In the genomic region with DNA sequence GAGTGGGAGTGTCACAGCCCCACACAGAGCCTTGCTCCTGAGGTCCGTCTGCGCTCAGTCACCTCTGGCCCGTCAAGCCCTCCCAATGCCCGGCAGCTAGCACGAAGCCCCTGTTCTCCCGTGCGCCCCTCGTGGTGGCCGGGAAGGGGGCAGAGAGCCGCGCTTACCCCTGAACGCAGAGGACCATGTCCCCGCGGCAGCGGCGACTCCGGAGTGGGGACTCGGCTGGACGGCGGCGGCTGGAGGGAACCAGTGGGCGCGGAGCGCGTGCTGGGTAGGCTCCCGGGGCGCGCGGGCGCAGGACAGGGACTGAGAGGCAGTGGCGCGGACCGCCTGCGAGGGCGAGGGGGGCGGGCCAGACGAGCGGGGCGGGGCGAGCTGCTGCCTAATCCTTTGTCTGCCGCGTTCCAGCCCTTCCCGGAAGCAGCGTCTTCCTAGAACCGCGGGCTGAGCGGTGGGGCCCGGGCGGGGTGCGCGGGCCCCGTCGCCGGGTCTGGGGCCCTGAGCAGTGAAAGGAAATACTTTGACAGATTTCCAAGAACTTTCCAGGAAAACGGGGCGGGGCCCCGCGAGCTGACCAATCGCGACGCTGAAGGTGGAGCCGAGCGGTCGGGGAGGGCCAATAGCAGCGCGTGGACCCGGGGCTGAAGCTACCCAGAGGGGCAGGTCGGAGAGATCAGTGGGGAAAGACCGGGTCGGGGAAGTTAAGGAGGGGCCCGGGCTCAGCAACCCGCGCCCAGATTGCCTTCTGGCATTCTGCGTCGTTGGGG, we compare ENCODE assay signal across 8 cellular contexts. TPM values are rescaled to one million over a fixed set of nuclear protein-coding genes. Genes with fewer than 3 reads are reported as not detected.
DNase-seq lines count a peak whose midpoint lies in the region; ATAC-seq and TF ChIP-seq lines count a peak whose summit lies in the region.

Gene CISH, minus strand, starts transcription at position 311 of the 770 bp plus-strand sequence. Its CDS starts 124 bp downstream, at position 187.

- H3K27ac Mint-ChIP-seq in CD14-positive monocyte: peak within 1 kb of the TSS; percentile 83 to 96 (median 92)

- H3K27ac ChIP-seq in right lobe of liver: peak within 1 kb of the TSS; percentile 72 to 97 (median 83)

- H3K4me1 ChIP-seq in right lobe of liver: peaks cover 0 to 48% (median 20%) of the 10 kb centered on the region in 4 donors

- peaks cover 78% of the 10 kb centered on the region for H3K4me1 Mint-ChIP-seq in CD14-positive monocyte

- 0% methylated on average over 17 of the region's 75 CpGs for WGBS in right lobe of liver (ENCODE audit: insufficient coverage, low coverage, low lambda C conversion rate, missing lambda C conversion rate)

- TF ChIP-seq POLR2A in right lobe of liver (IDR thresholded peaks at IDR 0.05): peak; percentile 95

- intact Hi-C loops in CD14-positive monocyte (cut with micrococcal nuclease) (loop anchor here (1.0 to 5.0 kb wide), 3 partner anchors 39 to 776 kb away; partner anchors contain the start of genes CYB561D2 (in 1 of the 2), MANF (in 1 of the 2) and NPRL2 (in 1 of the 2)), right lobe of liver (cut with DNase I) (loop anchor here (2.0 to 5.0 kb wide), 2 partner anchors 39 kb away; no protein-coding TSS in a partner anchor)

- peak within 1 kb of the TSS; percentile 87 to 94 (median 93) for H3K4me3 ChIP-seq in right lobe of liver

- TF ChIP-seq CTCF in CD14-positive monocyte (IDR thresholded peaks at IDR 0.05) (no peak), right lobe of liver (IDR thresholded peaks at IDR 0.05) (peak in 1 of 4 donors; percentile 15)

- peak within 1 kb of the TSS; percentile 93 to 97 for H3K4me3 Mint-ChIP-seq in CD14-positive monocyte

- peak; percentile 91 for DNase-seq in CD14-positive monocyte (ENCODE audit: low spot score)
- peak; percentile 87 for DNase-seq in GM19238 (ENCODE audit: insufficient read length, low spot score)
- peak; percentile 92 for DNase-seq in NCI-H69 (lab: John Stamatoyannopoulos, UW)
- DNase-seq in activated CD4-positive, alpha-beta T cell treated with anti-CD3 and anti-CD28 coated beads, Interleukin-2, amount 50 U/mL, for 24 hours (ENCODE audit: low read depth in 1 of 2, low spot score in 1 of 2): peak; percentile 95 to 98
- peak; percentile 93 for DNase-seq in dermis blood vessel endothelial cell
- peak; percentile 96 to 98 (median 97) for DNase-seq in right lobe of liver
- DNase-seq in stimulated activated CD4-positive, alpha-beta T cell treated with anti-CD3 and anti-CD28 coated beads, Interleukin-4, amount 100 ng/mL, for 4 hours: peak; percentile 99

- H3K9me3 ChIP-seq in right lobe of liver: no peaks in the 10 kb centered on the region

- peaks cover 20 to 25% of the 10 kb centered on the region in 2 donors for H3K36me3 Mint-ChIP-seq in CD14-positive monocyte

- no peaks in the 10 kb centered on the region for H3K27me3 ChIP-seq in right lobe of liver

- H3K27me3 Mint-ChIP-seq in CD14-positive monocyte (ENCODE audit: low read depth in 3 of 3): peaks cover 0 to 4% (median 0%) of the 10 kb centered on the region in 3 donors

- peaks cover 0 to 16% (median 5%) of the 10 kb centered on the region in 4 donors for H3K36me3 ChIP-seq in right lobe of liver

- no peaks in the 10 kb centered on the region for H3K9me3 Mint-ChIP-seq in CD14-positive monocyte

- ATAC-seq in HG03439 (IDR thresholded peaks at IDR 0.05; ENCODE audit: unreplicated experiment): peak; percentile 65
- ATAC-seq in right lobe of liver: peak; percentile 66 to 84 (median 80)

RNA-seq across cellular contexts. Expression of gene CISH, which starts in this region (rescaled TPM):
- polyA plus RNA-seq in CD14-positive monocyte: 1 to 10 TPM; 2.9 to 6.2 TPM
- total RNA-seq in dermis blood vessel endothelial cell (0.37 and 0.51 TPM in 2 replicates), right lobe of liver (10 to 100 TPM in 4 of 6 experiments, 1 to 10 TPM in 2; 5.3 to 28.1 (median 17.8) TPM)

Comparison
In these comparisons a context has a peak if more than half of its experiments do, and no peak if none do; other contexts are left out.
1. Peak in every context shown above with its lines: DNase-seq, ATAC-seq, H3K4me3 ChIP-seq and H3K27ac ChIP-seq.
2. Peak in DNase-seq in dermis blood vessel endothelial cell; RNA of the gene not detected or under 1 TPM.